In the genomic region with DNA sequence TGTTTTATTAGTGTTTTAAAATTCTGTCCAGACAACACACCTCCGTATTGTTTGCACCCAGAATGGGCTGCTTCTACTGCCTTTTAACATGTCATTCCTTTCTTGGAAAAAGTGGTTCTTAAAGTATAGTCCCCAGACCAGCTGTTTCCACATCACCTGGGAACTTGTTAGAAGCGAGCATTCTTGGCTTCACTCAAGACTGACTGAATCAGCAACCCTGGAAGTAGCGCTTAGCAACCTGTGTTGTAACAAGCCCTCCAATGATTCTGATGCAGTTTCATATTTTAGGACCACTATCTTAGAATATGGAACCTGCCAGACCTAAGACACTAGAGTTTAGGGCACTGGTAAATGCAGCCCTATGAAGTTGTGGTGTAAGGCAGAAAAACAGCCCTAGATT, we compare ENCODE assay signal across 14 cellular contexts. TPM values are rescaled to one million over a fixed set of nuclear protein-coding genes. Genes with fewer than 3 reads are reported as not detected.
DNase-seq lines count a peak whose midpoint lies in the region; ATAC-seq and TF ChIP-seq lines count a peak whose summit lies in the region.
"Had no signal": no experiment of that assay in that cellular context is flagged by ENCODE, and none has a peak within 500 bp of the region (broad histone marks: within the 10 kb centered on the region; RNA-seq: fewer than 3 reads in every experiment).

No MANE protein-coding gene starts in this region.

- TF ChIP-seq CTCF in progenitor cell of endocrine pancreas (IDR thresholded peaks at IDR 0.05; ENCODE audit: unreplicated experiment) = no peak

- intact Hi-C loops in left ventricle myocardium superior (cut with micrococcal nuclease) = no loop called here
- intact Hi-C loops in left cardiac atrium (cut with DNase I) = no loop called here

- DNase-seq in left ventricle myocardium superior (no peak), left cardiac atrium (no peak), astrocyte of the hippocampus (ENCODE audit: low read depth, low spot score) (peak; percentile 8), islet precursor cell (peak; percentile 11), mesendoderm (no peak), NCI-H1048 (lab: John Stamatoyannopoulos, UW) (no peak), progenitor cell of endocrine pancreas (ENCODE audit: low spot score, unreplicated experiment) (no peak)
- DNase-seq: BE2C; CD4-positive, alpha-beta memory T cell; HFFc6; NCI-H69 had no signal

- no peak overlapping the region for H2BK5ac ChIP-seq in mesendoderm (ENCODE audit: low read length)

- no peaks in the 10 kb centered on the region for H3K9me3 Mint-ChIP-seq in progenitor cell of endocrine pancreas (ENCODE audit: low read depth)
- H3K9me3 Mint-ChIP-seq: CD4-positive, alpha-beta memory T cell; HFFc6 had no signal

- H4K5ac ChIP-seq in mesendoderm (ENCODE audit: low read length) = no peak overlapping the region

- H3K27ac ChIP-seq in mesendoderm (ENCODE audit: low read depth, low read length) = no peak overlapping the region
- H3K27ac ChIP-seq: KMS-11 had no signal

- H4K8ac ChIP-seq in mesendoderm (ENCODE audit: low read depth, low read length) = no peak overlapping the region

- H3K56ac ChIP-seq in mesendoderm (ENCODE audit: low read length) = no peak overlapping the region

- H2BK120ac ChIP-seq in mesendoderm (ENCODE audit: low read depth, low read length) = no peak overlapping the region

- peaks cover 4% of the 10 kb centered on the region for H3K4me1 Mint-ChIP-seq in progenitor cell of endocrine pancreas (ENCODE audit: low read depth)

- H2AK5ac ChIP-seq in mesendoderm (ENCODE audit: low read length) = no peak overlapping the region

- no peak overlapping the region for H2BK15ac ChIP-seq in mesendoderm (replicated peaks; ENCODE audit: low read depth)

- no CpG with 5 or more reads among the region's 3 CpGs for WGBS in mesendoderm (ENCODE audit: extremely low coverage, insufficient coverage, low lambda C conversion rate)

- no peaks in the 10 kb centered on the region for H3K79me2 ChIP-seq in mesendoderm (ENCODE audit: control insufficient read depth, insufficient read depth, low read length)

- H3K27me3 Mint-ChIP-seq in progenitor cell of endocrine pancreas = peaks cover 81% of the 10 kb centered on the region

- no peak overlapping the region for H3K4me2 ChIP-seq in mesendoderm (ENCODE audit: low read length)
- H3K4me2 ChIP-seq: KMS-11 had no signal

- peak; percentile 8 for ATAC-seq in left ventricle myocardium superior
- ATAC-seq in left cardiac atrium = no peak

- no peaks in the 10 kb centered on the region for H3K79me1 ChIP-seq in mesendoderm (ENCODE audit: low read length)

- H3K36me3 ChIP-seq in mesendoderm (ENCODE audit: control insufficient read depth, insufficient read depth, low read length) = no peaks in the 10 kb centered on the region
- H3K36me3 ChIP-seq: BE2C had no signal

- peaks cover 19% of the 10 kb centered on the region for H3K27me3 ChIP-seq in mesendoderm (ENCODE audit: insufficient read depth, low read length, poor library complexity)
- H3K27me3 ChIP-seq: BE2C had no signal

- H3K4ac ChIP-seq in mesendoderm (ENCODE audit: low read depth, low read length) = no peak overlapping the region

- no peak overlapping the region for H3K18ac ChIP-seq in mesendoderm (ENCODE audit: low read length)

- H3K4me1 ChIP-seq in mesendoderm (ENCODE audit: control insufficient read depth, low read depth, low read length) = no peaks in the 10 kb centered on the region
- H3K4me1 ChIP-seq: BE2C had no signal

- no peaks in the 10 kb centered on the region for H3K36me3 Mint-ChIP-seq in progenitor cell of endocrine pancreas (ENCODE audit: insufficient read depth)
- H3K36me3 Mint-ChIP-seq: CD4-positive, alpha-beta memory T cell had no signal

- no peak overlapping the region for H3K23ac ChIP-seq in mesendoderm (ENCODE audit: low read length)

- H3K27ac Mint-ChIP-seq in progenitor cell of endocrine pancreas = no peak overlapping the region
- H3K27ac Mint-ChIP-seq: CD4-positive, alpha-beta memory T cell; HFFc6 had no signal

- no peak overlapping the region for H3K4me3 Mint-ChIP-seq in progenitor cell of endocrine pancreas (ENCODE audit: low read depth)
- H3K4me3 Mint-ChIP-seq: CD4-positive, alpha-beta memory T cell; HFFc6 had no signal

- H3K4me3 ChIP-seq in mesendoderm (ENCODE audit: low read length) = no peak overlapping the region

- no peak overlapping the region for H3K9ac ChIP-seq in mesendoderm (ENCODE audit: low read length)
- H3K9ac ChIP-seq: KMS-11 had no signal

RNA-seq across cellular contexts. Expression of a gene that starts 6.0 kb away (rescaled TPM):
- total RNA-seq in left ventricle myocardium superior (33.7 TPM), left cardiac atrium (10 to 100 TPM; 26.4 to 30.8 TPM), progenitor cell of endocrine pancreas (47.4 and 51.7 TPM in 2 replicates)
- 26.9 TPM for polyA plus RNA-seq in mesendoderm (2013, experiment 1 of 2)
- 26.4 TPM for polyA plus RNA-seq in mesendoderm (2013, experiment 2 of 2)

RNA-seq across cellular contexts. Expression of a gene that starts 38.4 kb away (rescaled TPM):
- total RNA-seq in left ventricle myocardium superior (0.77 TPM), left cardiac atrium (10 to 100 TPM in 1 of 2 donors, 1 to 10 TPM in 1; 4.7 to 16.2 TPM), progenitor cell of endocrine pancreas (0.38 TPM in 1 of 2 replicates, not detected in the other)
- 0.42 TPM for polyA plus RNA-seq in mesendoderm (2013, experiment 1 of 2)
- polyA plus RNA-seq in mesendoderm (2013, experiment 2 of 2) = 0.50 TPM
- total RNA-seq: H4 had no signal
- polyA plus RNA-seq: CD4-positive, alpha-beta memory T cell had no signal

RNA-seq across cellular contexts. Expression of a gene that starts 41.5 kb away (rescaled TPM):
- 2.4 TPM for total RNA-seq in left ventricle myocardium superior
- 1 to 10 TPM in 1 of 2 donors, under 1 TPM in 1; 0.58 to 2.6 TPM for total RNA-seq in left cardiac atrium
- polyA plus RNA-seq in mesendoderm (2013, experiment 1 of 2) = 0.07 TPM
- polyA plus RNA-seq in mesendoderm (2013, experiment 2 of 2) = 0.06 TPM
- not detected in 2 replicates for total RNA-seq in progenitor cell of endocrine pancreas
- total RNA-seq: HFFc6 had no signal
- polyA plus RNA-seq: AG04450 had no signal

RNA-seq across cellular contexts. Expression of a gene that starts 55.9 kb away (rescaled TPM):
- 0.40 TPM for total RNA-seq in left ventricle myocardium superior
- under 1 TPM; 0.44 to 0.59 TPM for total RNA-seq in left cardiac atrium
- polyA plus RNA-seq in mesendoderm (2013, experiment 1 of 2) = 0.06 TPM
- polyA plus RNA-seq in mesendoderm (2013, experiment 2 of 2) = 0.07 TPM
- total RNA-seq in progenitor cell of endocrine pancreas = 0.75 and 0.91 TPM in 2 replicates
- total RNA-seq: HFFc6 had no signal
- polyA plus RNA-seq: AG04450 had no signal

Comparison
In these comparisons a context has a peak if more than half of its experiments do, and no peak if none do; other contexts are left out.
1. DNase-seq: peak in astrocyte of the hippocampus (single experiment) and islet precursor cell (single experiment); none in left ventricle myocardium superior (single experiment), left cardiac atrium (single experiment), mesendoderm (single experiment), NCI-H1048 (single experiment) and progenitor cell of endocrine pancreas (single experiment).